ENCODE assay signal across 9 cellular contexts in the genomic region with DNA sequence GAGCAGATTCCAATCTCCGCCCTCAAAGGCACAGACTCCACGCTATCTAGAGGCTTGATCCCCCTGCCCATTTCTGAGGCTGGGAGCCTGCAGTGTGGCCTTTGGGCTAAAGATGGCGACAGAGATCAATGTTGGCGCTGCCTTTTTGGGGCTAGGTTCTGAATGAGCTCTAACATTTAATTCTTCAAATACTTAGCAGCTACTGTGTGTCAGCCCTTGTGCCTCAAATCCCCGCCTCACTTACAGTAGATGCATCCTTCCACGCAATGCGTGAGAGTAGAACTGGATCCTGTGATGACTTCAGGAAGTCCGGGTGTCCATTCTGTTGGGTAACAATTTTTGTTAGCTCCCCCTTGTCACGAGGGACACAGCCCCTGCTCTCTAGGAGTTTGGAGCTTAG. TPM values are rescaled to one million over a fixed set of nuclear protein-coding genes. Genes with fewer than 3 reads are reported as not detected.
DNase-seq lines count a peak whose midpoint lies in the region; ATAC-seq and TF ChIP-seq lines count a peak whose summit lies in the region.
"Had no signal": no experiment of that assay in that cellular context is flagged by ENCODE, and none has a peak within 500 bp of the region (broad histone marks: within the 10 kb centered on the region; RNA-seq: fewer than 3 reads in every experiment).

No MANE protein-coding gene starts in this region.

- no peak for TF ChIP-seq EP300 in Ishikawa (IDR thresholded peaks at IDR 0.05; ENCODE audit: borderline replicate concordance)

- no peak overlapping the region for H3K4me3 Mint-ChIP-seq in type B pancreatic cell
- H3K4me3 Mint-ChIP-seq: T-helper 1 cell treated with Interleukin-12 subunit alpha and Interleukin-12 subunit beta and Interleukin-4 antibody, amounts not matched to agents 30 μg/mL and 1 μg/mL, for 36 hours had no signal

- peaks cover 11% of the 10 kb centered on the region for H3K27me3 Mint-ChIP-seq in type B pancreatic cell

- H3K27ac Mint-ChIP-seq in type B pancreatic cell, result no peak overlapping the region
- H3K27ac Mint-ChIP-seq: T-helper 1 cell treated with Interleukin-12 subunit alpha and Interleukin-12 subunit beta and Interleukin-4 antibody, amounts not matched to agents 30 μg/mL and 1 μg/mL, for 36 hours had no signal

- POLR2A ChIA-PET in GM10248 (lab: Yijun Ruan, JAX), result no interaction called here

- ATAC-seq in GM19452 (IDR thresholded peaks at IDR 0.05; ENCODE audit: unreplicated experiment) (no peak), HG02938 (IDR thresholded peaks at IDR 0.05; ENCODE audit: unreplicated experiment) (no peak)

- H3K4me1 Mint-ChIP-seq in type B pancreatic cell (ENCODE audit: unreplicated experiment), result no peaks in the 10 kb centered on the region

- CTCF ChIA-PET in GM10248 (lab: Yijun Ruan, JAX), result interaction anchor here (0.6 to 8.9 kb wide), 40 partner anchors 8 to 321 kb away, joined by 3 to 48 read pairs (median 4); a partner anchor contains a TSS

- peak; percentile 81 for TF ChIP-seq RAD21 in Ishikawa (IDR thresholded peaks at IDR 0.05; ENCODE audit: low read depth)

- no peaks in the 10 kb centered on the region for H3K36me3 Mint-ChIP-seq in type B pancreatic cell

- no peaks in the 10 kb centered on the region for H3K9me3 Mint-ChIP-seq in type B pancreatic cell
- H3K9me3 Mint-ChIP-seq: T-helper 1 cell treated with Interleukin-12 subunit alpha and Interleukin-12 subunit beta and Interleukin-4 antibody, amounts not matched to agents 30 μg/mL and 1 μg/mL, for 36 hours had no signal

- DNase-seq in GM10248 (ENCODE audit: extremely low spot score), result peak; percentile 57
- DNase-seq in UCSD-AML1 (lab: John Stamatoyannopoulos, UW; ENCODE audit: unreplicated experiment), result peak; percentile 57
- DNase-seq in cerebellar cortex (ENCODE audit: low spot score), result peak; percentile 11
- DNase-seq in lung microvascular endothelial cell (ENCODE audit: low read depth in 2 of 2), result peak; percentile 15 to 21
- no peak for DNase-seq in type B pancreatic cell (ENCODE audit: extremely low spot score, unreplicated experiment)

- TF ChIP-seq CTCF in GM10248 (IDR thresholded peaks at IDR 0.05; ENCODE audit: control extremely low read depth, extremely low read depth, low read depth, missing control alignments) (peak; percentile 84), type B pancreatic cell (conservative IDR thresholded peaks at IDR 0.05) (peak; percentile 79)

TF ChIP-seq in Ishikawa, 13 proteins besides CTCF, POLR2A, EP300 and RAD21:
- TF ChIP-seq TCF12 (IDR thresholded peaks at IDR 0.05; ENCODE audit: low read depth) (no peak), FOXM1 (IDR thresholded peaks at IDR 0.05; ENCODE audit: borderline replicate concordance, low read depth) (no peak), YY1 (IDR thresholded peaks at IDR 0.05; ENCODE audit: low read depth) (no peak), CREB1 (IDR thresholded peaks at IDR 0.05; ENCODE audit: low read depth) (no peak), TAF1 (IDR thresholded peaks at IDR 0.05; ENCODE audit: low read depth) (no peak), NFIC (IDR thresholded peaks at IDR 0.05) (no peak), EGR1 (IDR thresholded peaks at IDR 0.05) (no peak), ZBTB7A (IDR thresholded peaks at IDR 0.05; ENCODE audit: low read depth) (no peak), CEBPB (IDR thresholded peaks at IDR 0.05) (no peak), TEAD4 (IDR thresholded peaks at IDR 0.05) (no peak)
- TF ChIP-seq, protein P1, sequence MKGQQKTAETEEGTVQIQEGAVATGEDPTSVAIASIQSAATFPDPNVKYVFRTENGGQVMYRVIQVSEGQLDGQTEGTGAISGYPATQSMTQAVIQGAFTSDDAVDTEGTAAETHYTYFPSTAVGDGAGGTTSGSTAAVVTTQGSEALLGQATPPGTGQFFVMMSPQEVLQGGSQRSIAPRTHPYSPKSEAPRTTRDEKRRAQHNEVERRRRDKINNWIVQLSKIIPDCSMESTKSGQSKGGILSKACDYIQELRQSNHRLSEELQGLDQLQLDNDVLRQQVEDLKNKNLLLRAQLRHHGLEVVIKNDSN (IDR thresholded peaks at IDR 0.05), result no peak
- TF ChIP-seq, protein P2, sequence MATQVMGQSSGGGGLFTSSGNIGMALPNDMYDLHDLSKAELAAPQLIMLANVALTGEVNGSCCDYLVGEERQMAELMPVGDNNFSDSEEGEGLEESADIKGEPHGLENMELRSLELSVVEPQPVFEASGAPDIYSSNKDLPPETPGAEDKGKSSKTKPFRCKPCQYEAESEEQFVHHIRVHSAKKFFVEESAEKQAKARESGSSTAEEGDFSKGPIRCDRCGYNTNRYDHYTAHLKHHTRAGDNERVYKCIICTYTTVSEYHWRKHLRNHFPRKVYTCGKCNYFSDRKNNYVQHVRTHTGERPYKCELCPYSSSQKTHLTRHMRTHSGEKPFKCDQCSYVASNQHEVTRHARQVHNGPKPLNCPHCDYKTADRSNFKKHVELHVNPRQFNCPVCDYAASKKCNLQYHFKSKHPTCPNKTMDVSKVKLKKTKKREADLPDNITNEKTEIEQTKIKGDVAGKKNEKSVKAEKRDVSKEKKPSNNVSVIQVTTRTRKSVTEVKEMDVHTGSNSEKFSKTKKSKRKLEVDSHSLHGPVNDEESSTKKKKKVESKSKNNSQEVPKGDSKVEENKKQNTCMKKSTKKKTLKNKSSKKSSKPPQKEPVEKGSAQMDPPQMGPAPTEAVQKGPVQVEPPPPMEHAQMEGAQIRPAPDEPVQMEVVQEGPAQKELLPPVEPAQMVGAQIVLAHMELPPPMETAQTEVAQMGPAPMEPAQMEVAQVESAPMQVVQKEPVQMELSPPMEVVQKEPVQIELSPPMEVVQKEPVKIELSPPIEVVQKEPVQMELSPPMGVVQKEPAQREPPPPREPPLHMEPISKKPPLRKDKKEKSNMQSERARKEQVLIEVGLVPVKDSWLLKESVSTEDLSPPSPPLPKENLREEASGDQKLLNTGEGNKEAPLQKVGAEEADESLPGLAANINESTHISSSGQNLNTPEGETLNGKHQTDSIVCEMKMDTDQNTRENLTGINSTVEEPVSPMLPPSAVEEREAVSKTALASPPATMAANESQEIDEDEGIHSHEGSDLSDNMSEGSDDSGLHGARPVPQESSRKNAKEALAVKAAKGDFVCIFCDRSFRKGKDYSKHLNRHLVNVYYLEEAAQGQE (IDR thresholded peaks at IDR 0.05; ENCODE audit: low read depth), result no peak
- TF ChIP-seq, protein P3, sequence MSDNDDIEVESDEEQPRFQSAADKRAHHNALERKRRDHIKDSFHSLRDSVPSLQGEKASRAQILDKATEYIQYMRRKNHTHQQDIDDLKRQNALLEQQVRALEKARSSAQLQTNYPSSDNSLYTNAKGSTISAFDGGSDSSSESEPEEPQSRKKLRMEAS (IDR thresholded peaks at IDR 0.05), result no peak

RNA-seq across cellular contexts. Expression of a gene that starts 12.4 kb away (rescaled TPM):
- not detected in 2 replicates for total RNA-seq in lung microvascular endothelial cell
- not detected in 2 replicates for total RNA-seq in type B pancreatic cell (ENCODE audit: low replicate concordance)

RNA-seq across cellular contexts. Expression of a gene that starts 21.1 kb away (rescaled TPM):
- total RNA-seq in lung microvascular endothelial cell, result not detected in 2 replicates
- total RNA-seq in type B pancreatic cell (ENCODE audit: low replicate concordance), result 12.0 and 17.7 TPM in 2 replicates

RNA-seq across cellular contexts. Expression of a gene that starts 27.5 kb away (rescaled TPM):
- total RNA-seq in lung microvascular endothelial cell (not detected in 2 replicates), type B pancreatic cell (ENCODE audit: low replicate concordance) (not detected in 2 replicates)

RNA-seq across cellular contexts. Expression of a gene that starts 47.3 kb away (rescaled TPM):
- total RNA-seq in lung microvascular endothelial cell (not detected in 2 replicates), type B pancreatic cell (ENCODE audit: low replicate concordance) (11.0 and 20.5 TPM in 2 replicates)

Comparison
In these comparisons a context has a peak if more than half of its experiments do, and no peak if none do; other contexts are left out.
1. RNA of a gene that starts 21.1 kb away (total RNA-seq): 12.0 to 17.7 TPM in type B pancreatic cell; not detected in lung microvascular endothelial cell; every median in the first group is over 10 times any median in the second.